Comparison of ENCODE assay signal across 8 cellular contexts in genomic region chr10:76036410-76036940, GRCh38.
A peak's percentile ranks its signal among the peaks of the same experiment; 100 is the strongest.
DNase-seq lines count a peak whose midpoint lies in the region; ATAC-seq and TF ChIP-seq lines count a peak whose summit lies in the region.

No MANE protein-coding gene starts in this region.

- H3K9me3 Mint-ChIP-seq in MCF 10A (ENCODE audit: unreplicated experiment) (no peaks in the 10 kb centered on the region), immature natural killer cell (peaks cover 0 to 1% (median 0%) of the 10 kb centered on the region in 6 donors)

- H3K36me3 Mint-ChIP-seq in MCF 10A (ENCODE audit: insufficient read depth, unreplicated experiment) (no peaks in the 10 kb centered on the region), immature natural killer cell (no peaks in the 10 kb centered on the region)

- peaks cover 0 to 11% (median 7%) of the 10 kb centered on the region in 8 donors for H3K9me3 ChIP-seq in spleen

- peak; percentile 94 for TF ChIP-seq CTCF in MCF 10A (IDR thresholded peaks at IDR 0.05; ENCODE audit: unreplicated experiment)
- peak; percentile 51 to 91 (median 79) for TF ChIP-seq CTCF in spleen (IDR thresholded peaks at IDR 0.05 in 8 of 11, conservative IDR thresholded peaks at IDR 0.05 in 3 of 11)

- intact Hi-C loops in MCF 10A (cut with micrococcal nuclease) (loop anchor here (1.0 to 5.0 kb wide), 5 partner anchors 126 to 951 kb away; partner anchors contain the start of gene ZNF503), spleen (cut with DNase I; ENCODE audit: low total_unique reads) (loop anchor here (5.0 kb wide), 1 partner anchor 634 kb away; the partner anchor contains the start of gene ZNF503)

- H3K27ac Mint-ChIP-seq in MCF 10A (ENCODE audit: low read depth, unreplicated experiment) (no peak overlapping the region), immature natural killer cell (no peak overlapping the region)

- DNase-seq in DMS153 (lab: John Stamatoyannopoulos, UW) (peak; percentile 13), HuH-7.5 (ENCODE audit: low spot score) (peak; percentile 38), SKM-1 treated with dmso at 0.1 percent for 144 hours (lab: John Stamatoyannopoulos, UW; ENCODE audit: unreplicated experiment) (peak; percentile 35), MCF 10A (ENCODE audit: unreplicated experiment) (peak; percentile 63), immature natural killer cell (peak; percentile 3 to 18 (median 11)), spleen (peak; percentile 85)
- DNase-seq in effector CD4-positive, alpha-beta T cell: no peak

- H3K27me3 Mint-ChIP-seq in MCF 10A (ENCODE audit: insufficient read depth, unreplicated experiment) (no peaks in the 10 kb centered on the region), immature natural killer cell (ENCODE audit: low read depth in 3 of 3) (peaks cover 0 to 7% (median 0%) of the 10 kb centered on the region in 3 donors)

- peak; percentile 81 for ATAC-seq in GM19455 (IDR thresholded peaks at IDR 0.05; ENCODE audit: unreplicated experiment)

- H3K4me1 Mint-ChIP-seq in MCF 10A (ENCODE audit: insufficient read depth, unreplicated experiment) (peaks cover 6% of the 10 kb centered on the region), immature natural killer cell (no peaks in the 10 kb centered on the region)

- 41 to 51% (median 45%) methylated on average over 11 of the region's 11 CpGs for WGBS in spleen, 5 donors

- no peaks in the 10 kb centered on the region for H3K27me3 ChIP-seq in spleen (replicated peaks in 1 of 7)

- CTCF ChIA-PET in MCF 10A (lab: Yijun Ruan, JAX): interaction anchor here (0.5 to 3.2 kb wide), 58 partner anchors 9 to 970 kb away, joined by 3 to 44 read pairs (median 4); partner anchors contain the start of gene ZNF503

- no TSS peak for BruUV-seq in MCF 10A (replicated peaks; lab: Mats Ljungman, UMichigan)

- H3K27ac ChIP-seq in spleen: no peak overlapping the region

- POLR2A ChIA-PET in MCF 10A (lab: Yijun Ruan, JAX): interaction anchor here (0.5 to 0.6 kb wide), 2 partner anchors 315 to 456 kb away, joined by 3 to 4 read pairs; no protein-coding TSS in a partner anchor

- no peak for TF ChIP-seq POLR2A in spleen (IDR thresholded peaks at IDR 0.05)

- H3K4me3 Mint-ChIP-seq in MCF 10A (ENCODE audit: unreplicated experiment) (no peak overlapping the region), immature natural killer cell (no peak overlapping the region)

- peak overlapping the region in 1 of 8 donors; percentile 34 for H3K4me3 ChIP-seq in spleen

- peaks cover 0 to 6% (median 0%) of the 10 kb centered on the region in 6 donors for H3K36me3 ChIP-seq in spleen

- peaks cover 0 to 22% (median 9%) of the 10 kb centered on the region in 6 donors for H3K4me1 ChIP-seq in spleen
